Comparison of ENCODE assay signal across 8 cellular contexts in the genomic region with DNA sequence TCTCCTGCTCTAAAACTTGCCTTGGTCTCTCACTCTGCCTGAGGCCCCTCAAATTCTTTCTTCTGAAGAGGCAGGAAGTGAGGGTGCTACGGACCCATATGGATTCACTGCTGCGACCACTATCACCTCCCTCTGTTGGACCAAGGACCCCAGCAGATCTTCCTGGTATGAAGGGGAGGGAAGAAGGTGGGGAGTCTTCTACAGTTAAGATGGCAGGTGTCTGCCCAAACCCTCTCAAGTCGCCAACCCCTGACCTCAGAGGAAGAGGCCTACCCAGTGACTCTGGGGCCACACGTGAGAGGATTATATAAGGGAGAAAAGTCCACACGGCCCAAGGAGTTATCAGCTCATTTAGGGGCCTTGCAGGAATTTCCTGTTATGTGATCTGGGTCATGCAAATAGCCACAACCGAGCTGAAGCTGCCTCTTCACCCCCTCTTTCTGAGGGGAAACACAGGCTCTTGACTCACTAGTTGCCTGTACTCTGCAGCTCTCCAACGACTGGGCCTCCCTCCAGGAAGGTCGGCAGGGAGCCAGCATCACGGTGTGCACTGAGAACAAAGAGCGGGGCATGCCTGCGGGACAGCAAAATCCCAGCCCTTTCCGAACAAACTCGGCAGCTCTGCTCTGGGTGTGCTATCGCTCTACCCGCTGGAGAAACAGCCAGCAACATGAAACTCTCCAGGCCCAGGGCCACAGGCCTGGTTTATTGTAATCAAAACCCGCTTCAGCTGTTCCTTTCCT.
DNase-seq lines count a peak whose midpoint lies in the region; ATAC-seq and TF ChIP-seq lines count a peak whose summit lies in the region.

No MANE protein-coding gene starts in this region.

- no peak for DNase-seq in CD8-positive, alpha-beta memory T cell
- peak; percentile 74 to 83 for DNase-seq in SJSA1 (ENCODE audit: low read depth in 1 of 2, low spot score in 2 of 2)
- peak; percentile 20 for DNase-seq in middle frontal gyrus (ENCODE audit: extremely low spot score, low spot score)
- DNase-seq in transverse colon = peak; percentile 82
- DNase-seq in stimulated activated CD4-positive, alpha-beta T cell treated with anti-CD3 and anti-CD28 coated beads, Interleukin-15, amount 100 ng/mL, for 24 hours = no peak

- peak overlapping the region; percentile 64 for H3K27ac ChIP-seq in CD8-positive, alpha-beta memory T cell (ENCODE audit: low read depth, low read length)
- peak overlapping the region; percentile 46 for H3K27ac ChIP-seq in SJSA1
- H3K27ac ChIP-seq in esophagus (ENCODE audit: low read depth in 2 of 2, low read length in 1 of 2) = peak overlapping the region; percentile 98 to 99
- H3K27ac ChIP-seq in transverse colon = peak overlapping the region; percentile 80 to 89 (median 85)

- peaks cover 0 to 19% (median 2%) of the 10 kb centered on the region in 3 donors for H3K36me3 Mint-ChIP-seq in CD8-positive, alpha-beta memory T cell

- WGBS in esophagus, 2 donors = 15 to 19% methylated on average over 15 to 16 of the region's 16 CpGs
- WGBS in transverse colon (ENCODE audit: low coverage in 1 of 2), 2 donors = 0 to 16% methylated on average over 1 to 16 of the region's 16 CpGs

- no peak for TF ChIP-seq EP300 in transverse colon (IDR thresholded peaks at IDR 0.05; ENCODE audit: low read depth)

- no peaks in the 10 kb centered on the region for H3K36me3 ChIP-seq in CD8-positive, alpha-beta memory T cell (ENCODE audit: insufficient read depth, low read length)
- H3K36me3 ChIP-seq in SJSA1 (no peaks in the 10 kb centered on the region), esophagus (ENCODE audit: control insufficient read depth in 2 of 2, insufficient read depth in 2 of 2, low read length in 1 of 2) (no peaks in the 10 kb centered on the region), transverse colon (no peaks in the 10 kb centered on the region)

- no peaks in the 10 kb centered on the region for H3K9me3 ChIP-seq in CD8-positive, alpha-beta memory T cell (ENCODE audit: low read length)
- H3K9me3 ChIP-seq in SJSA1 (replicated peaks) (no peaks in the 10 kb centered on the region), esophagus (ENCODE audit: control insufficient read depth in 2 of 2, insufficient read depth in 1 of 2, low read depth in 1 of 2, low read length in 1 of 2) (no peaks in the 10 kb centered on the region), transverse colon (no peaks in the 10 kb centered on the region)

- intact Hi-C loops in transverse colon (cut with DNase I; ENCODE audit: low total_unique reads) = loop anchor here (2.0 to 10.0 kb wide), 2 partner anchors 72 to 100 kb away; no protein-coding TSS in a partner anchor

- H3K27me3 ChIP-seq in CD8-positive, alpha-beta memory T cell (ENCODE audit: insufficient read depth, low read length, poor library complexity, severe bottlenecking) = no peaks in the 10 kb centered on the region
- H3K27me3 ChIP-seq in SJSA1 (replicated peaks) = no peaks in the 10 kb centered on the region
- H3K27me3 ChIP-seq in esophagus (ENCODE audit: control insufficient read depth in 1 of 2, insufficient read depth in 2 of 2, low read length in 2 of 2) = no peaks in the 10 kb centered on the region
- H3K27me3 ChIP-seq in transverse colon = no peaks in the 10 kb centered on the region

- no peak for TF ChIP-seq POLR2A in transverse colon (IDR thresholded peaks at IDR 0.05)

- no peak for TF ChIP-seq CTCF in transverse colon (IDR thresholded peaks at IDR 0.05)

- H3K27ac Mint-ChIP-seq in CD8-positive, alpha-beta memory T cell = peak overlapping the region in 3 of 8 donors; percentile 17 to 73 (median 38)

- peak; percentile 41 for ATAC-seq in HG03342 (IDR thresholded peaks at IDR 0.05; ENCODE audit: unreplicated experiment)
- no peak for ATAC-seq in GM21423 (IDR thresholded peaks at IDR 0.05; ENCODE audit: unreplicated experiment)

- in situ Hi-C loops in transverse colon (cut with MboI; ENCODE audit: low pct_ligation_motif_present in 1 of 4, low pct_unique_long_range_greater_than_20kb in 1 of 4, low sequenced_read_pairs in 3 of 4) = no loop called here

- peak overlapping the region in 1 of 7 donors; percentile 49 for H3K4me3 Mint-ChIP-seq in CD8-positive, alpha-beta memory T cell

- peaks cover 0 to 3% of the 10 kb centered on the region in 2 donors for H3K27me3 Mint-ChIP-seq in CD8-positive, alpha-beta memory T cell

- peaks cover 6% of the 10 kb centered on the region for H3K4me1 ChIP-seq in CD8-positive, alpha-beta memory T cell (ENCODE audit: insufficient read depth, low read length)
- peaks cover 64% of the 10 kb centered on the region for H3K4me1 ChIP-seq in SJSA1 (replicated peaks)
- peaks cover 5 to 29% of the 10 kb centered on the region in 2 donors for H3K4me1 ChIP-seq in esophagus (ENCODE audit: control insufficient read depth in 2 of 2, insufficient read depth in 2 of 2, low read length in 1 of 2)
- H3K4me1 ChIP-seq in transverse colon = peaks cover 44 to 72% (median 52%) of the 10 kb centered on the region in 4 donors

- CTCF ChIA-PET in CD8-positive, alpha-beta memory T cell (lab: Charles Lee) = no interaction called here

- H3K4me3 ChIP-seq in CD8-positive, alpha-beta memory T cell (ENCODE audit: low read length) = no peak overlapping the region
- H3K4me3 ChIP-seq in SJSA1 (no peak overlapping the region), esophagus (ENCODE audit: low read depth in 1 of 2, low read length in 2 of 2) (no peak overlapping the region), transverse colon (peak overlapping the region in 1 of 4 donors; percentile 3)

- POLR2A ChIA-PET in CD8-positive, alpha-beta memory T cell (lab: Charles Lee) = no interaction called here

- H3K9me3 Mint-ChIP-seq in CD8-positive, alpha-beta memory T cell = no peaks in the 10 kb centered on the region

- H3K4me1 Mint-ChIP-seq in CD8-positive, alpha-beta memory T cell = peaks cover 19 to 25% (median 24%) of the 10 kb centered on the region in 3 donors

Comparison
In these comparisons a context has a peak if more than half of its experiments do, and no peak if none do; other contexts are left out.
1. DNase-seq: peak in SJSA1 (2 of 2), middle frontal gyrus (single experiment) and transverse colon (single experiment); none in CD8-positive, alpha-beta memory T cell (0 of 5) and stimulated activated CD4-positive, alpha-beta T cell treated with anti-CD3 and anti-CD28 coated beads, Interleukin-15, amount 100 ng/mL, for 24 hours (single experiment).
2. H3K27ac ChIP-seq: peak in every context shown above with its lines; median percentile 98 in esophagus; 85 in transverse colon; 64 in CD8-positive, alpha-beta memory T cell; 46 in SJSA1.